6 cellular contexts compared by ENCODE assay signal in genomic region chr11:71109586-71109985, GRCh38.
"Had no signal": no experiment of that assay in that cellular context is flagged by ENCODE, and none has a peak within 500 bp of the region (broad histone marks: within the 10 kb centered on the region; RNA-seq: fewer than 3 reads in every experiment).

No MANE protein-coding gene starts in this region.

- DNase-seq: H9, HCEC 1CT, KBM-7 had no signal

- H3K4me3 ChIP-seq: GM23338 had no signal

- H2AFZ ChIP-seq: GM23338 had no signal

- H3K27ac Mint-ChIP-seq: GM23338, H9, IgD-negative memory B cell had no signal

- H3K4me3 Mint-ChIP-seq: GM23338, H9, IgD-negative memory B cell had no signal

- H3K4me2 ChIP-seq: GM23338 had no signal

- H3K27ac ChIP-seq: HL-60 had no signal

- H3K9me3 Mint-ChIP-seq: GM23338, H9 had no signal
